Comparison of ENCODE assay signal across 8 cellular contexts in the genomic region with DNA sequence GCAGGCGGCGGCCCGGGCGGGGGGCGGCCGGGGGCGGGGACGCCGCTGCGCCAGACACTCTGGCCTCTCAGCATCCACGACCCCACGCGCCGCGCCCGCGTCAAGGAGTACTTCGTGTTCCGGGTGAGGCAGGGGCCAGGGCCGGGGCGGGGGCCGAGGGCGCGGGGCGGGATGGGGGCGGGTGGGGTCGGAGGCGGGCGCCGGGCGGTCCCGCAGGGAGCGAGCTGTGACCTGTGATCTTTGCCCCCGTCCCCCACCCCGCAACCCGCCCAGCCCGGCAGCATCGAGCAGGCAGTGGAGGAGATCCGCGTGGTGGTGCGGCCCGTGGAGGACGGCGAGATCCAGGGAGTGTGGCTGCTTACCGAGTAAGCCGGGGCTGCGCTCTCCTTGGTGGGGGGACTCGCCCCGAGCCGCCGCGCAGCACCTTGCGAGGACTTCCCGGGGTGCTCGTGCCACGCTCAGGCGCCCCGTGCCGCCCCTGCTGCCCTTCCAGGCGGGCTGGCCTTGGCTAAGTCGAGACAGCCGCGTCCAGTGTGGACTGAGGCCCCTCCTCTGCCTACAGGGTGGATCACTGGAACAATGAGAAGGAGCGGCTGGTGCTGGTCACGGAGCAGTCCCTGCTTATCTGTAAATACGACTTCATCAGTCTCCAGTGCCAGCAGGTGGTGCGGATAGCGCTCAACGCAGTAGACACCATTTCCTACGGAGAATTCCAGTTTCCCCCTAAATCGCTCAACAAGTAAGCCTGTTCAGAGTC. TPM values are rescaled to one million over a fixed set of nuclear protein-coding genes. Genes with fewer than 3 reads are reported as not detected.
DNase-seq lines count a peak whose midpoint lies in the region; ATAC-seq and TF ChIP-seq lines count a peak whose summit lies in the region.

No MANE protein-coding gene starts in this region.

- ATAC-seq in GM21717 (IDR thresholded peaks at IDR 0.05; ENCODE audit: unreplicated experiment) (peak; percentile 17), gastroesophageal sphincter (peak; percentile 34), HG03045 (IDR thresholded peaks at IDR 0.05; ENCODE audit: unreplicated experiment) (no peak)
- ATAC-seq in activated T-cell treated with anti-CD3 and anti-CD28 coated beads, Interleukin-2, amount 50 U/mL, for 4 hours = peak; percentile 29 to 33

- POLR2A ChIA-PET in Caco-2 (lab: Charles Lee) = interaction anchor here (0.6 kb wide), 1 partner anchor 171 kb away, joined by 4 read pairs; the partner anchor contains the start of gene LRRC47

- CTCF ChIA-PET in Caco-2 (lab: Charles Lee) = no interaction called here

- H3K9me3 Mint-ChIP-seq in Caco-2 (ENCODE audit: unreplicated experiment) = no peaks in the 10 kb centered on the region
- H3K9me3 Mint-ChIP-seq in activated T-cell treated with anti-CD3 and anti-CD28 coated beads, Interleukin-2, amount 50 U/mL, for 4 hours = no peaks in the 10 kb centered on the region

- H3K4me3 Mint-ChIP-seq in Caco-2 (ENCODE audit: unreplicated experiment) = peak overlapping the region; percentile 85
- peak overlapping the region; percentile 93 for H3K4me3 Mint-ChIP-seq in activated T-cell treated with anti-CD3 and anti-CD28 coated beads, Interleukin-2, amount 50 U/mL, for 4 hours

- peaks cover 3% of the 10 kb centered on the region for H3K36me3 ChIP-seq in Caco-2 (ENCODE audit: control insufficient read depth, insufficient read depth, low read length)
- H3K36me3 ChIP-seq in MM.1S (replicated peaks; ENCODE audit: insufficient read depth, low read length) = no peaks in the 10 kb centered on the region
- peaks cover 0 to 36% of the 10 kb centered on the region in 2 donors for H3K36me3 ChIP-seq in gastroesophageal sphincter
- peaks cover 31% of the 10 kb centered on the region for H3K36me3 ChIP-seq in osteoblast (ENCODE audit: insufficient read depth, low read length)

- H3K27ac ChIP-seq in MM.1S (ENCODE audit: low read length) = no peak overlapping the region
- H3K27ac ChIP-seq in gastroesophageal sphincter = peak overlapping the region; percentile 12 to 90 (median 86)
- H3K27ac ChIP-seq in osteoblast (ENCODE audit: low read depth, low read length) = peak overlapping the region; percentile 5

- H3K9ac ChIP-seq in MM.1S (ENCODE audit: low read length) = peak overlapping the region; percentile 52; the same call in 1 of the 2 replicates

- peaks cover 32% of the 10 kb centered on the region for H3K36me3 Mint-ChIP-seq in Caco-2 (ENCODE audit: insufficient read depth, unreplicated experiment)
- H3K36me3 Mint-ChIP-seq in activated T-cell treated with anti-CD3 and anti-CD28 coated beads, Interleukin-2, amount 50 U/mL, for 4 hours (ENCODE audit: insufficient read depth) = peaks cover 6% of the 10 kb centered on the region

- H3K4me1 Mint-ChIP-seq in Caco-2 (ENCODE audit: low read depth, unreplicated experiment) = peaks cover 13% of the 10 kb centered on the region
- peaks cover 38% of the 10 kb centered on the region for H3K4me1 Mint-ChIP-seq in activated T-cell treated with anti-CD3 and anti-CD28 coated beads, Interleukin-2, amount 50 U/mL, for 4 hours (ENCODE audit: low read depth)

- WGBS in gastroesophageal sphincter (ENCODE audit: low coverage in 1 of 2), 2 donors = 13 to 14% methylated on average over 5 to 10 of the region's 71 CpGs

- BruUV-seq in Caco-2 (replicated peaks; lab: Mats Ljungman, UMichigan) = no TSS peak

- H3K4me2 ChIP-seq in MM.1S (ENCODE audit: low read depth, low read length) (peak overlapping the region; percentile 89), osteoblast (ENCODE audit: insufficient read depth, low read length) (peak overlapping the region; percentile 87)

- H3K27me3 ChIP-seq in Caco-2 (replicated peaks; ENCODE audit: control insufficient read depth, insufficient read depth, low read length) (no peaks in the 10 kb centered on the region), MM.1S (replicated peaks; ENCODE audit: insufficient read depth, low read length) (0 out of 2 replicates have a peak, but pooled peaks cover 2% of the 10 kb centered on the region), gastroesophageal sphincter (no peaks in the 10 kb centered on the region), osteoblast (ENCODE audit: insufficient read depth, low read length) (no peaks in the 10 kb centered on the region)

- no peak for TF ChIP-seq CTCF in Caco-2 (IDR thresholded peaks at IDR 0.05; ENCODE audit: insufficient read depth in 1 of 2, low read depth in 1 of 2, low read length in 1 of 2, severe bottlenecking in 1 of 2, unreplicated experiment in 1 of 2)
- no peak for TF ChIP-seq CTCF in MM.1S (IDR thresholded peaks at IDR 0.05; ENCODE audit: low read length)
- TF ChIP-seq CTCF in gastroesophageal sphincter (IDR thresholded peaks at IDR 0.05) = no peak
- no peak for TF ChIP-seq CTCF in osteoblast (IDR thresholded peaks at IDR 0.05; ENCODE audit: extremely low read depth, low read depth, low read length)
- TF ChIP-seq CTCF in GM13976 (IDR thresholded peaks at IDR 0.05; ENCODE audit: borderline replicate concordance, control extremely low read depth, extremely low read depth, insufficient read depth, missing control alignments) = no peak

- no peak for TF ChIP-seq EP300 in gastroesophageal sphincter (IDR thresholded peaks at IDR 0.05)

- peak overlapping the region; percentile 79 for H3K27ac Mint-ChIP-seq in Caco-2 (ENCODE audit: unreplicated experiment)

- no peaks in the 10 kb centered on the region for H3K9me2 ChIP-seq in MM.1S (replicated peaks; ENCODE audit: insufficient read depth, low read length)

- DNase-seq in Caco-2 = peak; percentile 67 to 75
- peak; percentile 18 for DNase-seq in MM.1S
- peak; percentile 20 for DNase-seq in activated T-cell treated with anti-CD3 and anti-CD28 coated beads, Interleukin-2, amount 50 U/mL, for 4 hours
- peak; percentile 95 for DNase-seq in osteoblast (ENCODE audit: insufficient read length, low spot score, missing footprints)
- no peak for DNase-seq in GM13976 (ENCODE audit: low spot score)

- H3K4me1 ChIP-seq in Caco-2 (peaks cover 10% of the 10 kb centered on the region), MM.1S (ENCODE audit: low read length) (peaks cover 24% of the 10 kb centered on the region), gastroesophageal sphincter (peaks cover 0 to 50% (median 16%) of the 10 kb centered on the region in 3 donors), osteoblast (ENCODE audit: insufficient read depth, low read length) (peaks cover 18% of the 10 kb centered on the region)

- H3K4me3 ChIP-seq in Caco-2 (ENCODE audit: low read depth, low read length) = peak overlapping the region; percentile 90
- peak overlapping the region; percentile 76 for H3K4me3 ChIP-seq in MM.1S (ENCODE audit: low read length)
- peak overlapping the region; percentile 38 to 71 for H3K4me3 ChIP-seq in gastroesophageal sphincter
- H3K4me3 ChIP-seq in osteoblast (ENCODE audit: insufficient read depth, low read length) = peak overlapping the region; percentile 100

- H3K79me2 ChIP-seq in MM.1S (ENCODE audit: low read length) (peaks cover 6% of the 10 kb centered on the region), osteoblast (ENCODE audit: insufficient read depth, low read length) (peaks cover 32% of the 10 kb centered on the region)

- H2AFZ ChIP-seq in MM.1S (ENCODE audit: low read length) = peak overlapping the region; percentile 34; the same call in 1 of the 2 replicates
- H2AFZ ChIP-seq in osteoblast (ENCODE audit: low read length) = peak overlapping the region; percentile 65

- H4K20me1 ChIP-seq in MM.1S (ENCODE audit: insufficient read depth, low read length) (no peaks in the 10 kb centered on the region), osteoblast (ENCODE audit: insufficient read depth, low read length) (peaks cover 9% of the 10 kb centered on the region)

- in situ Hi-C loops in GM13976 (cut with MboI; ENCODE audit: low sequenced_read_pairs, unreplicated experiment) = no loop called here

- H3K9me3 ChIP-seq in Caco-2 = no peaks in the 10 kb centered on the region
- H3K9me3 ChIP-seq in MM.1S (replicated peaks; ENCODE audit: insufficient read depth, low read length) = no peaks in the 10 kb centered on the region
- H3K9me3 ChIP-seq in gastroesophageal sphincter = no peaks in the 10 kb centered on the region
- no peaks in the 10 kb centered on the region for H3K9me3 ChIP-seq in osteoblast (ENCODE audit: low read depth, low read length)

- intact Hi-C loops in Caco-2 (cut with micrococcal nuclease; ENCODE audit: unreplicated experiment) = no loop called here

- peaks cover 11% of the 10 kb centered on the region for H3F3A ChIP-seq in MM.1S (ENCODE audit: insufficient read depth, low read length)

- TF ChIP-seq POLR2A in gastroesophageal sphincter (IDR thresholded peaks at IDR 0.05) = no peak

- no peaks in the 10 kb centered on the region for H3K27me3 Mint-ChIP-seq in Caco-2 (ENCODE audit: insufficient read depth, unreplicated experiment)
- no peaks in the 10 kb centered on the region for H3K27me3 Mint-ChIP-seq in activated T-cell treated with anti-CD3 and anti-CD28 coated beads, Interleukin-2, amount 50 U/mL, for 4 hours (ENCODE audit: low read depth)

RNA-seq across cellular contexts. Expression of gene TPRG1L, which starts 0.5 kb away (rescaled TPM):
- total RNA-seq in Caco-2 (2022) (39.0 and 43.9 TPM in 2 replicates), gastroesophageal sphincter (10 to 100 TPM; 38.2 to 52.1 (median 46.6) TPM), osteoblast (30.9 and 35.8 TPM in 2 replicates)
- total RNA-seq in activated T-cell treated with anti-CD3 and anti-CD28 coated beads, Interleukin-2, amount 50 U/mL, for 4 hours = 10 to 100 TPM; 15.0 to 17.6 (median 16.0) TPM

RNA-seq across cellular contexts. Expression of gene MEGF6, which starts 14.0 kb away (rescaled TPM):
- total RNA-seq in Caco-2 (2022) (12.1 and 13.3 TPM in 2 replicates), gastroesophageal sphincter (10 to 100 TPM in 2 of 4 donors, 1 to 10 TPM in 2; 4.7 to 15.5 (median 10.8) TPM), osteoblast (61.9 and 85.4 TPM in 2 replicates)
- under 1 TPM; 0.43 to 0.98 (median 0.84) TPM for total RNA-seq in activated T-cell treated with anti-CD3 and anti-CD28 coated beads, Interleukin-2, amount 50 U/mL, for 4 hours

RNA-seq across cellular contexts. Expression of gene WRAP73, which starts 24.6 kb away (rescaled TPM):
- total RNA-seq in Caco-2 (2022) (25.1 and 31.6 TPM in 2 replicates), gastroesophageal sphincter (10 to 100 TPM; 10.3 to 21.7 (median 14.5) TPM), osteoblast (9.8 and 12.4 TPM in 2 replicates)
- total RNA-seq in activated T-cell treated with anti-CD3 and anti-CD28 coated beads, Interleukin-2, amount 50 U/mL, for 4 hours = 10 to 100 TPM; 32.7 to 36.3 (median 34.5) TPM

RNA-seq across cellular contexts. Expression of gene TP73, which starts 27.0 kb away (rescaled TPM):
- total RNA-seq in Caco-2 (2022) (11.7 and 11.9 TPM in 2 replicates), gastroesophageal sphincter (under 1 TPM in 2 of 4 donors, not detected in 2; 0.19 to 0.22 TPM), osteoblast (not detected in 2 replicates)
- total RNA-seq in activated T-cell treated with anti-CD3 and anti-CD28 coated beads, Interleukin-2, amount 50 U/mL, for 4 hours = under 1 TPM; 0.05 to 0.16 (median 0.08) TPM
